ENCODE assay signal across 21 cellular contexts in genomic region chr7:131307627-131308026, GRCh38. TPM values are rescaled to one million over a fixed set of nuclear protein-coding genes. Genes with fewer than 3 reads are reported as not detected.
DNase-seq lines count a peak whose midpoint lies in the region; ATAC-seq, FAIRE-seq and TF ChIP-seq lines count a peak whose summit lies in the region.
"Had no signal": no experiment of that assay in that cellular context is flagged by ENCODE, and none has a peak within 500 bp of the region (broad histone marks: within the 10 kb centered on the region; RNA-seq: fewer than 3 reads in every experiment).

No MANE protein-coding gene starts in this region.

- H3K4me1 ChIP-seq in liver (ENCODE audit: control insufficient read depth in 4 of 4, insufficient read depth in 4 of 4, low read length in 3 of 4) (no peaks in the 10 kb centered on the region), HepG2 (ENCODE audit: insufficient read depth, low read length) (peaks cover 31% of the 10 kb centered on the region), small intestine (ENCODE audit: control insufficient read depth in 2 of 2, insufficient read depth in 1 of 2, low read depth in 1 of 2, low read length in 1 of 2) (no peaks in the 10 kb centered on the region), gastroesophageal sphincter (peaks cover 0 to 7% (median 4%) of the 10 kb centered on the region in 3 donors)
- H3K4me1 ChIP-seq: BLaER1 treated with 17β-estradiol and CSF1 and Interleukin-3, amounts not matched to agents 10 nM and 100 nM; Caco-2 had no signal

- peaks cover 0 to 5% (median under 1%) of the 10 kb centered on the region in 4 donors for H3K9me3 ChIP-seq in liver (ENCODE audit: control insufficient read depth in 4 of 4, low read length in 3 of 4)
- peaks cover 25% of the 10 kb centered on the region for H3K9me3 ChIP-seq in HepG2 (ENCODE audit: low read length)
- peaks cover 2% of the 10 kb centered on the region for H3K9me3 ChIP-seq in small intestine (ENCODE audit: control insufficient read depth, low read depth)
- peaks cover 0 to 2% (median 0%) of the 10 kb centered on the region in 3 donors for H3K9me3 ChIP-seq in gastroesophageal sphincter

- no peak overlapping the region for H3K27ac ChIP-seq in liver (ENCODE audit: low read depth in 1 of 2, low read length in 2 of 2)
- H3K27ac ChIP-seq in HepG2 (ENCODE audit: extremely low read length, insufficient read depth, low read length) = no peak overlapping the region
- no peak overlapping the region for H3K27ac ChIP-seq in small intestine (ENCODE audit: low read depth in 1 of 2, low read length in 1 of 2)
- no peak overlapping the region for H3K27ac ChIP-seq in gastroesophageal sphincter
- H3K27ac ChIP-seq: 22Rv1; A549; BLaER1 treated with 17β-estradiol and CSF1 and Interleukin-3, amounts not matched to agents 10 nM and 100 nM; C4-2B had no signal

- DNase-seq in HepG2 (ENCODE audit: low spot score) (no peak), left lobe of liver (ENCODE audit: low spot score) (no peak), small intestine (peak; percentile 41), NCI-H510A treated with DMSO at 0.1 percent for 48 hours (lab: John Stamatoyannopoulos, UW) (no peak)
- DNase-seq: AML-193; Caco-2; Calu3; CD4-positive, alpha-beta T cell; CD8-positive, alpha-beta T cell; DMS79 treated with DMSO at 0.1 percent for 48 hours; GF-D8 had no signal

- FAIRE-seq in HepG2 (lab: Jason Lieb, UNC) (no peak), small intestine (lab: Jason Lieb, UNC) (no peak)
- FAIRE-seq: A549, D721Med, G401.6, GM12891, GM19239 had no signal

- H3K36me3 ChIP-seq in liver (ENCODE audit: control insufficient read depth in 4 of 4, insufficient read depth in 3 of 4, low read depth in 1 of 4, low read length in 3 of 4) (no peaks in the 10 kb centered on the region), HepG2 (replicated peaks in 1 of 2; ENCODE audit: control insufficient read depth in 1 of 2, insufficient read depth in 2 of 2, low read length in 2 of 2) (no peaks in the 10 kb centered on the region), small intestine (ENCODE audit: control insufficient read depth in 2 of 2, insufficient read depth in 2 of 2, low read length in 2 of 2) (no peaks in the 10 kb centered on the region), gastroesophageal sphincter (no peaks in the 10 kb centered on the region)

- ATAC-seq in HepG2 = no peak
- ATAC-seq in left lobe of liver = peak; percentile 31
- ATAC-seq in gastroesophageal sphincter = no peak
- ATAC-seq: A549; CD8-positive, alpha-beta T cell had no signal

- no peaks in the 10 kb centered on the region for H3K27me3 ChIP-seq in liver (ENCODE audit: control insufficient read depth in 4 of 4, insufficient read depth in 4 of 4, low read length in 3 of 4)
- H3K27me3 ChIP-seq in HepG2 (ENCODE audit: control insufficient read depth in 1 of 2, insufficient read depth in 2 of 2, low read length in 2 of 2) = no peaks in the 10 kb centered on the region
- no peaks in the 10 kb centered on the region for H3K27me3 ChIP-seq in small intestine (ENCODE audit: control insufficient read depth in 2 of 2, insufficient read depth in 2 of 2, low read length in 2 of 2)
- H3K27me3 ChIP-seq in gastroesophageal sphincter = no peaks in the 10 kb centered on the region
- H3K27me3 ChIP-seq: BLaER1 treated with 17β-estradiol and CSF1 and Interleukin-3, amounts not matched to agents 10 nM and 100 nM had no signal

- TF ChIP-seq POLR2A in HepG2 (IDR thresholded peaks at IDR 0.05; ENCODE audit: insufficient read depth in 1 of 2, low read depth in 2 of 2, low read length in 2 of 2) = no peak
- no peak for TF ChIP-seq POLR2A in gastroesophageal sphincter (IDR thresholded peaks at IDR 0.05)

- BruUV-seq in HepG2 (replicated peaks; lab: Mats Ljungman, UMichigan) = no TSS peak

- H3K79me2 ChIP-seq in HepG2 (ENCODE audit: insufficient read depth, low read length) = no peaks in the 10 kb centered on the region

- POLR2A ChIA-PET in HepG2 (lab: Yijun Ruan, JAX) = no interaction called here

- no peak for TF ChIP-seq CTCF in liver (IDR thresholded peaks at IDR 0.05; ENCODE audit: low read depth, low read length, missing input control)
- TF ChIP-seq CTCF in HepG2 (CRISPR knock-in tag; IDR thresholded peaks at IDR 0.05) = no peak
- no peak for TF ChIP-seq CTCF in gastroesophageal sphincter (IDR thresholded peaks at IDR 0.05)

- intact Hi-C loops in HepG2 (cut with micrococcal nuclease; ENCODE audit: unreplicated experiment) = no loop called here

- no peak for TF ChIP-seq RAD21 in liver (IDR thresholded peaks at IDR 0.05)
- TF ChIP-seq RAD21 in HepG2 (CRISPR knock-in tag; IDR thresholded peaks at IDR 0.05) = no peak

- no peak overlapping the region for H2AFZ ChIP-seq in HepG2 (ENCODE audit: low read length)

- 36% methylated on average over 1 of the region's 1 CpG for WGBS in liver
- 6% methylated on average over 1 of the region's 1 CpG for WGBS in HepG2 (ENCODE audit: low lambda C conversion rate)
- 26 to 69% (median 40%) methylated on average over 1 of the region's 1 CpG for WGBS in small intestine, 3 donors
- 83% methylated on average over 1 of the region's 1 CpG; no CpG with 5 or more reads in 1 of the 2 donors for WGBS in gastroesophageal sphincter (ENCODE audit: low coverage in 1 of 2), 2 donors

- CTCF ChIA-PET in HepG2 (lab: Yijun Ruan, JAX; ENCODE audit: low intra/inter-chr PET ratio, low total read pairs) = no interaction called here

- no peaks in the 10 kb centered on the region for H4K20me1 ChIP-seq in HepG2 (ENCODE audit: insufficient read depth, low read length)
- H4K20me1 ChIP-seq: BLaER1 treated with 17β-estradiol and CSF1 and Interleukin-3, amounts not matched to agents 10 nM and 100 nM had no signal

- H3K9ac ChIP-seq in liver (ENCODE audit: low read depth in 1 of 2, low read length in 2 of 2) (no peak overlapping the region), HepG2 (ENCODE audit: insufficient read depth, low read depth, low read length) (no peak overlapping the region)
- H3K9ac ChIP-seq: BLaER1 treated with 17β-estradiol and CSF1 and Interleukin-3, amounts not matched to agents 10 nM and 100 nM had no signal

- H3K4me2 ChIP-seq in HepG2 (ENCODE audit: low read depth, low read length) = no peak overlapping the region
- H3K4me2 ChIP-seq: A549; BLaER1 treated with 17β-estradiol and CSF1 and Interleukin-3, amounts not matched to agents 10 nM and 100 nM had no signal

- TF ChIP-seq EP300 in HepG2 (IDR thresholded peaks at IDR 0.05; ENCODE audit: low read depth in 2 of 2, low read length in 2 of 2) (no peak), HepG2 (CRISPR knock-in tag; IDR thresholded peaks at IDR 0.05; ENCODE audit: borderline replicate concordance) (no peak), gastroesophageal sphincter (IDR thresholded peaks at IDR 0.05) (no peak)

- no peak overlapping the region for H3K4me3 ChIP-seq in liver (ENCODE audit: low read depth in 1 of 3, low read length in 3 of 3)
- no peak overlapping the region for H3K4me3 ChIP-seq in HepG2 (replicated peaks in 1 of 3; ENCODE audit: insufficient read depth in 1 of 3, low read depth in 2 of 3, low read length in 3 of 3)
- no peak overlapping the region for H3K4me3 ChIP-seq in small intestine (ENCODE audit: low read depth in 1 of 2, low read length in 2 of 2)
- H3K4me3 ChIP-seq in gastroesophageal sphincter = no peak overlapping the region
- H3K4me3 ChIP-seq: A549 had no signal

- in situ Hi-C loops in HepG2 (cut with HindIII; ENCODE audit: extremely low pct_ligation_motif_present, low pct_unique_long_range_greater_than_20kb) = no loop called here

TF ChIP-seq in liver, 16 proteins besides CTCF, POLR2A, EP300 and RAD21:
- TF ChIP-seq HNF4A (conservative IDR thresholded peaks at IDR 0.05) = peak; percentile 19 to 69
- no peak for TF ChIP-seq NR2F2 (IDR thresholded peaks at IDR 0.05)
TF ChIP-seq in liver: peak in this region for 1.

RNA-seq across cellular contexts. Expression of gene MKLN1, which starts 20.0 kb away (rescaled TPM):
- total RNA-seq in liver (10 to 100 TPM; 29.2 to 48.4 TPM), HepG2 (2016; rRNA removed; fragmentation: Illumina TruSeq; extraction: Trizol) (43.5 and 75.4 TPM in 2 replicates), left lobe of liver (27.9 TPM), gastroesophageal sphincter (10 to 100 TPM; 40.4 to 82.8 (median 58.6) TPM)
- polyA plus RNA-seq in liver (10 to 100 TPM in 1 of 2 donors, 1 to 10 TPM in 1; 7.1 to 21.8 TPM), HepG2 (2011; rRNA removed) (32.3 and 33.6 TPM in 2 replicates), small intestine (10 to 100 TPM in 2 of 3 donors, 1 to 10 TPM in 1; 7.9 to 18.1 (median 17.6) TPM)
- total RNA-seq in HepG2 (2016; cell fraction: cytosol; rRNA removed; fragmentation: Illumina TruSeq; extraction: Trizol; ENCODE audit: low read depth) = 196 and 227 TPM in 2 replicates
- total RNA-seq in HepG2 (2016; cell fraction: insoluble cytoplasmic fraction; rRNA removed; fragmentation: Illumina TruSeq; extraction: Trizol) = 44.4 and 68.0 TPM in 2 replicates
- total RNA-seq in HepG2 (2016; cell fraction: membrane; rRNA removed; fragmentation: Illumina TruSeq; extraction: Trizol) = 54.9 and 65.8 TPM in 2 replicates
- 58.0 and 68.3 TPM in 2 replicates for total RNA-seq in HepG2 (2016; cell fraction: nucleus; rRNA removed; fragmentation: Illumina TruSeq; extraction: Trizol)
- 14.1 and 18.4 TPM in 2 replicates for polyA plus RNA-seq in HepG2 (2011; cell fraction: cytosol; rRNA removed)
- polyA plus RNA-seq in HepG2 (2011; cell fraction: nucleus; rRNA removed) = 25.8 and 30.7 TPM in 2 replicates
- polyA plus RNA-seq in HepG2 (2012) = 21.2 and 22.6 TPM in 2 replicates
- polyA plus RNA-seq in HepG2 (2016; cell fraction: cytosol; fragmentation: Illumina TruSeq; extraction: Trizol; ENCODE audit: low read depth) = 3.1 and 4.1 TPM in 2 replicates
- polyA plus RNA-seq in HepG2 (2016; cell fraction: insoluble cytoplasmic fraction; fragmentation: Illumina TruSeq; extraction: Trizol; ENCODE audit: low read depth) = 37.1 and 39.7 TPM in 2 replicates
- polyA plus RNA-seq in HepG2 (2016; cell fraction: membrane; fragmentation: Illumina TruSeq; extraction: Trizol; ENCODE audit: low read depth) = 7.0 and 7.1 TPM in 2 replicates
- polyA plus RNA-seq in HepG2 (2016; cell fraction: nucleus; fragmentation: Illumina TruSeq; extraction: Trizol; ENCODE audit: insufficient read depth, low read depth) = 28.0 and 32.6 TPM in 2 replicates
- polyA minus RNA-seq in HepG2 (2011; rRNA and poly(A)+ RNA removed; ENCODE audit: low replicate concordance) = 115 and 131 TPM in 2 replicates
- 49.2 and 66.9 TPM in 2 replicates for polyA minus RNA-seq in HepG2 (2011; cell fraction: cytosol; rRNA and poly(A)+ RNA removed)
- 192 and 216 TPM in 2 replicates for polyA minus RNA-seq in HepG2 (2011; cell fraction: nucleus; rRNA and poly(A)+ RNA removed)
